ENCODE assay signal across 30 cellular contexts in the genomic region with DNA sequence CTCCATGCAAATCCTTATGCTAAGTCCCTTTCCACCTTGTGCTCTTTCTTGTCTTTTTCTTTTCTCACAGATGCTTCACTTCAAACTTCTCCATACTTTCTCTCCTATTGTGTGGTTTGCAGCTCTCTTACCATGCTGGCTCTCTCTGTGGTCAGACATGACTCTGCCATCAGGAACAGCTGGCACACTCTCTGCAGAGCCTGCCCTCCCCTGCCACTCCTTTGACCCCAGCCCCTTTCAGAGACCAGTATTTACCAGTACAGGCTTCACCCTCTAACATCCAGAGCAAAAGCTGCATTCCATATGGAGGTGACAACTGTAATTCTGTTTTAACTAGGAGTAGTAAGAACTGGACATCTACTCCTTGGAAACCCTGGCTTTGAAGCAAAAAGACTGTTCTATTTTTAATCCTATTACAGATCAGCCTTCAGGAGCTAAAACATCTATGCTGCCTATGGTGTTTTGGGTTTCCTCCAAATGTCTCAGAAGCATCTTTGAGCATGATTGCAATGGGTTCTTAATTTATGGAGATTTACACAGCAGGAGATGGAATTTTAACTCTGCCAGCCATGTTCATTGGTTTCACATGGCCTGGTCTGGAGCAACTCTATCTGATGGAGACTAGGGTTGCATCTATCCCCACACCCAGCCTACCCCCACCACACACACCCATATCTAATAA.
"Had no signal": no experiment of that assay in that cellular context is flagged by ENCODE, and none has a peak within 500 bp of the region (broad histone marks: within the 10 kb centered on the region; RNA-seq: fewer than 3 reads in every experiment).

No MANE protein-coding gene starts in this region.

- H3K9me3 ChIP-seq: colonic mucosa, esophagus muscularis mucosa, gastroesophageal sphincter, lower lobe of right lung, psoas muscle, sigmoid colon, testis, tibial artery had no signal

- H3K4me1 Mint-ChIP-seq: immature natural killer cell; naive thymus-derived CD4-positive, alpha-beta T cell; stimulated activated memory B cell treated with anti-CD40 and anti-IgM and Interleukin-4, amounts not matched to agents 10 μg/mL and 1 μg/mL and 100 μg/mL, for 72 hours had no signal

- ATAC-seq: foreskin keratinocyte; gastroesophageal sphincter; heart right ventricle; left colon; left ventricle myocardium superior; lower lobe of right lung; naive thymus-derived CD4-positive, alpha-beta T cell; psoas muscle; right cardiac atrium; stimulated activated memory B cell treated with anti-CD40 and anti-IgM and Interleukin-4, amounts not matched to agents 10 μg/mL and 1 μg/mL and 100 μg/mL, for 72 hours; stimulated activated naive CD8-positive, alpha-beta T cell treated with anti-CD3 and anti-CD28 coated beads, Interleukin-15, Interleukin-2, amounts not matched to agents 100 U/mL and 50 U/mL, for 24 hours had no signal

- H3K36me3 Mint-ChIP-seq: immature natural killer cell; naive thymus-derived CD4-positive, alpha-beta T cell; neural progenitor cell; stimulated activated memory B cell treated with anti-CD40 and anti-IgM and Interleukin-4, amounts not matched to agents 10 μg/mL and 1 μg/mL and 100 μg/mL, for 72 hours; type B pancreatic cell had no signal

- H3K27me3 ChIP-seq: colonic mucosa, esophagus muscularis mucosa, foreskin keratinocyte, gastroesophageal sphincter, heart right ventricle, neural progenitor cell, sigmoid colon, spleen, testis, tibial artery had no signal

- DNase-seq: colonic mucosa; effector CD8-positive, alpha-beta T cell; foreskin keratinocyte; glutamatergic neuron; heart right ventricle; hippocampal formation; immature natural killer cell; islet precursor cell; kidney glomerular epithelial cell; left colon; left ventricle myocardium superior; lower lobe of right lung; naive thymus-derived CD4-positive, alpha-beta T cell; psoas muscle; right cardiac atrium; sigmoid colon; spleen; stimulated activated CD4-positive, alpha-beta T cell treated with anti-CD3 and anti-CD28 coated beads, Interleukin-4, amount 100 ng/mL, for 4 hours; stimulated activated naive CD8-positive, alpha-beta T cell treated with anti-CD3 and anti-CD28 coated beads, Interleukin-15, Interleukin-2, amounts not matched to agents 100 U/mL and 50 U/mL, for 24 hours; substantia nigra; testis; tibial artery had no signal

- H3K27ac ChIP-seq: colonic mucosa, esophagus muscularis mucosa, foreskin keratinocyte, gastroesophageal sphincter, heart right ventricle, lower lobe of right lung, neural progenitor cell, psoas muscle, sigmoid colon, skin epidermis, spleen, testis, tibial artery had no signal

- H3K4me3 Mint-ChIP-seq: dendritic cell treated with granulocyte-macrophage colony-stimulating factor and Interleukin-4, amounts not matched to agents 40 ng/mL and 50 ng/mL, for 4 days; immature natural killer cell; naive thymus-derived CD4-positive, alpha-beta T cell; nephron; neural progenitor cell; stimulated activated memory B cell treated with anti-CD40 and anti-IgM and Interleukin-4, amounts not matched to agents 10 μg/mL and 1 μg/mL and 100 μg/mL, for 72 hours; type B pancreatic cell had no signal

- H3K27me3 Mint-ChIP-seq: dendritic cell treated with granulocyte-macrophage colony-stimulating factor and Interleukin-4, amounts not matched to agents 40 ng/mL and 50 ng/mL, for 4 days; naive thymus-derived CD4-positive, alpha-beta T cell; stimulated activated memory B cell treated with anti-CD40 and anti-IgM and Interleukin-4, amounts not matched to agents 10 μg/mL and 1 μg/mL and 100 μg/mL, for 72 hours; type B pancreatic cell had no signal

- H3K27ac Mint-ChIP-seq: dendritic cell treated with granulocyte-macrophage colony-stimulating factor and Interleukin-4, amounts not matched to agents 40 ng/mL and 50 ng/mL, for 4 days; immature natural killer cell; naive thymus-derived CD4-positive, alpha-beta T cell; nephron; neural progenitor cell; stimulated activated memory B cell treated with anti-CD40 and anti-IgM and Interleukin-4, amounts not matched to agents 10 μg/mL and 1 μg/mL and 100 μg/mL, for 72 hours; type B pancreatic cell had no signal

- H3K9me3 Mint-ChIP-seq: dendritic cell treated with granulocyte-macrophage colony-stimulating factor and Interleukin-4, amounts not matched to agents 40 ng/mL and 50 ng/mL, for 4 days; nephron; neural progenitor cell; type B pancreatic cell had no signal
